In genomic region chr1:32716312-32717126, GRCh38 we compare ENCODE assay signal across 1 cellular context.
A peak's percentile ranks its signal among the peaks of the same experiment; 100 is the strongest.
TF ChIP-seq lines count a peak whose summit lies in the region.

No MANE protein-coding gene starts in this region.

TF ChIP-seq in HepG2, 621 proteins besides CTCF, POLR2A, EP300 and RAD21 (continued from another document and continues in another):
- peak; percentile 40; the same call in 1 of the 2 replicates for TF ChIP-seq TFE3 (CRISPR knock-in tag; IDR thresholded peaks at IDR 0.05)
- peak; percentile 43; the same call in 1 of the 2 replicates for TF ChIP-seq MYC (CRISPR knock-in tag; IDR thresholded peaks at IDR 0.05; ENCODE audit: borderline replicate concordance)
- peak; percentile 31; the same call in 1 of the 2 replicates for TF ChIP-seq MIXL1 (CRISPR knock-in tag; IDR thresholded peaks at IDR 0.05)
- peak; percentile 73; the same call in 1 of the 2 replicates for TF ChIP-seq ZSCAN25 (CRISPR knock-in tag; IDR thresholded peaks at IDR 0.05)
- no peak for TF ChIP-seq ATF1 (CRISPR knock-in tag; IDR thresholded peaks at IDR 0.05)
- TF ChIP-seq SYNCRIP (IDR thresholded peaks at IDR 0.05; ENCODE audit: insufficient read depth, low read depth, low read length): no peak
- peak; percentile 50; the same call in 1 of the 2 replicates for TF ChIP-seq TAF1 (CRISPR knock-in tag; IDR thresholded peaks at IDR 0.05)
- peak; percentile 25; the same call in 1 of the 2 replicates for TF ChIP-seq RARA (CRISPR knock-in tag; IDR thresholded peaks at IDR 0.05)
- TF ChIP-seq TBX2 (CRISPR knock-in tag; IDR thresholded peaks at IDR 0.05; ENCODE audit: borderline replicate concordance): peak; percentile 81
- no peak for TF ChIP-seq TRAFD1 (CRISPR knock-in tag; IDR thresholded peaks at IDR 0.05; ENCODE audit: borderline replicate concordance)
- TF ChIP-seq ZNF609 (CRISPR knock-in tag; IDR thresholded peaks at IDR 0.05; ENCODE audit: borderline replicate concordance): 0 out of 2 replicates have a peak, but pooled peaks have one; percentile 51
- TF ChIP-seq UBTF (CRISPR knock-in tag; IDR thresholded peaks at IDR 0.05): peak; percentile 30; the same call in 1 of the 2 replicates
- TF ChIP-seq PITX1 (CRISPR knock-in tag; IDR thresholded peaks at IDR 0.05): peak; percentile 73
- peak; percentile 47 for TF ChIP-seq BCL6 (CRISPR knock-in tag; IDR thresholded peaks at IDR 0.05)
- peak; percentile 59; the same call in 1 of the 2 replicates for TF ChIP-seq YEATS4 (CRISPR knock-in tag; IDR thresholded peaks at IDR 0.05; ENCODE audit: borderline replicate concordance)
- TF ChIP-seq ESRRA (CRISPR knock-in tag; IDR thresholded peaks at IDR 0.05; ENCODE audit: low read depth): peak; percentile 18; the same call in 1 of the 2 replicates
- TF ChIP-seq HOXA3 (CRISPR knock-in tag; IDR thresholded peaks at IDR 0.05): peak; percentile 63; the same call in 1 of the 2 replicates
- TF ChIP-seq ERF (CRISPR knock-in tag; IDR thresholded peaks at IDR 0.05): peak; percentile 67; the same call in 1 of the 2 replicates
- peak; percentile 63; the same call in 1 of the 2 replicates for TF ChIP-seq KAT8 (CRISPR knock-in tag; IDR thresholded peaks at IDR 0.05)
- TF ChIP-seq ZNF772 (CRISPR knock-in tag; IDR thresholded peaks at IDR 0.05): 0 out of 2 replicates have a peak, but pooled peaks have one; percentile 65
- TF ChIP-seq ZNF143 (CRISPR knock-in tag; IDR thresholded peaks at IDR 0.05): peak; percentile 87
- peak; percentile 74 for TF ChIP-seq SALL1 (CRISPR knock-in tag; IDR thresholded peaks at IDR 0.05)
- no peak for TF ChIP-seq ZMAT5 (CRISPR knock-in tag; IDR thresholded peaks at IDR 0.05; ENCODE audit: borderline replicate concordance, low read depth)
- TF ChIP-seq ISL2 (CRISPR knock-in tag; IDR thresholded peaks at IDR 0.05): peak; percentile 43; the same call in 1 of the 2 replicates
- peak; percentile 52; the same call in 1 of the 2 replicates for TF ChIP-seq ZNF501 (CRISPR knock-in tag; IDR thresholded peaks at IDR 0.05)
- peak; percentile 88 for TF ChIP-seq SP4 (CRISPR knock-in tag; IDR thresholded peaks at IDR 0.05)
- peak; percentile 57 for TF ChIP-seq GABPB1 (CRISPR knock-in tag; IDR thresholded peaks at IDR 0.05)
- peak; percentile 56; the same call in 1 of the 2 replicates for TF ChIP-seq SIX4 (CRISPR knock-in tag; IDR thresholded peaks at IDR 0.05)
- peak; percentile 49; the same call in 1 of the 2 replicates for TF ChIP-seq PHF20 (CRISPR knock-in tag; IDR thresholded peaks at IDR 0.05)
- TF ChIP-seq PHF5A (CRISPR knock-in tag; IDR thresholded peaks at IDR 0.05; ENCODE audit: low read depth, unreplicated experiment): peak; percentile 56
- TF ChIP-seq ZNF646 (CRISPR knock-in tag; IDR thresholded peaks at IDR 0.05): peak; percentile 87; the same call in 1 of the 2 replicates
- TF ChIP-seq CHCHD3 (CRISPR knock-in tag; IDR thresholded peaks at IDR 0.05): no peak
- TF ChIP-seq THAP9 (CRISPR knock-in tag; IDR thresholded peaks at IDR 0.05; ENCODE audit: borderline replicate concordance): peak; percentile 47; the same call in 1 of the 2 replicates
- peak; percentile 90 for TF ChIP-seq KLF9 (CRISPR knock-in tag; IDR thresholded peaks at IDR 0.05; ENCODE audit: low read depth)
- TF ChIP-seq RNF219 (CRISPR knock-in tag; IDR thresholded peaks at IDR 0.05): no peak
